In the genomic region with DNA sequence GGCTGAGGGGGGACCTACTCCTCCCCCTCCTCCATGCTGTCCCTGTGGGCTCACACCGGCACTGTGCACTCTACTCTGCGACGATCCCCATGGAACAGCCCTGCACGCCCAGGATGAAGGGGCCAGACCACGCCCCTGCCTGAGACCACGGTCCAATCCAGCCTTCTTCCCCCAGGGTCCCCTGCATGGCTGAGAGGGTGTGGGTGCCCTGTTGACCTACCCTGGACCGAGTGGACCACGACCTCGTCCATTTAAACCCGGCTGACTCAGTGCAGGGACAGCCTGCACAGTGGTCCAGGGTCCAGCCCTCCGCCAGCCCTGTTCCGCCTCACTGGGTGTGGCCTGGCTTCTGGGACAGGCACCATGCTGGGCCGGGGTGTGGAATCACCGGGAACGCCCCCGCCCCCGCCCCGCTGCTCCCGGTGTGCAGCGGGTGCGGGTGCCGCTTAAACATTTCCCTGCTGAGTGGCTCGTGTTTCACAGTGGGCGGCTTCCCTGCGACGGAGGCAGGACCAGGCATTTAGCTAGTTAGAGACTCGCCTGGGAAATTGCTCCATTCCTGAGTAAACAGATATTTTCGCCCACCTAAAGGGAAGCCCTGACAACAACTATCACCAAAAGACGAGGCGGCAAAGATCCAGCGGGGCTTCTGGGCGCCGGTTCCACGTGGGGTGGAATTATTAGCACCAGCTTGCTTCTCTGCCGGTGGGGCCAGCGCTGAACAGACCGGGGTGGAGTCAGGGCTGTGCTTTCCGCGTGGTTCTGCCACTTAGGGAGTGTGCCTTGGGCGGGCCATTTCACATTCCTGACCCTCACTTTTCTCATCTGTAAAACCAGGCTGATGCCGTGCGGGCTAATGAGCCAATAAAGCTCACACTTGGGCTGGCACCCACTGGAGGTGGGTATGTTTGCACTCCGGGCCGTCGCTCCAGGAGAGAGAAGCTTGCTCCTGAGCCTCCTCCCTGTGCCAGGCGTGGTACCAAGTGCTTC, we compare ENCODE assay signal across 9 cellular contexts. TPM values are rescaled to one million over a fixed set of nuclear protein-coding genes. Genes with fewer than 3 reads are reported as not detected.
DNase-seq lines count a peak whose midpoint lies in the region; ATAC-seq, FAIRE-seq and TF ChIP-seq lines count a peak whose summit lies in the region.
"Had no signal": no experiment of that assay in that cellular context is flagged by ENCODE, and none has a peak within 500 bp of the region (broad histone marks: within the 10 kb centered on the region; RNA-seq: fewer than 3 reads in every experiment).

No MANE protein-coding gene starts in this region.

- no peak overlapping the region for H3K27ac ChIP-seq in BLaER1 treated with 17β-estradiol and CSF1 and Interleukin-3, amounts not matched to agents 10 nM and 100 nM
- H3K27ac ChIP-seq in CD8-positive, alpha-beta memory T cell (ENCODE audit: low read depth, low read length), result no peak overlapping the region

- POLR2A ChIA-PET in CD8-positive, alpha-beta memory T cell (lab: Charles Lee), result no interaction called here

- no peak overlapping the region for H3K9ac ChIP-seq in BLaER1 treated with 17β-estradiol and CSF1 and Interleukin-3, amounts not matched to agents 10 nM and 100 nM
- no peak overlapping the region for H3K9ac ChIP-seq in adipocyte (ENCODE audit: low read length)

- peaks cover 8 to 37% (median 21%) of the 10 kb centered on the region in 11 experiments; a peak in 15 of 22 replicates for H3K27me3 ChIP-seq in BLaER1 treated with 17β-estradiol and CSF1 and Interleukin-3, amounts not matched to agents 10 nM and 100 nM
- peaks cover 51% of the 10 kb centered on the region for H3K27me3 ChIP-seq in adipocyte (replicated peaks; ENCODE audit: control insufficient read depth, insufficient read depth, low read length)
- peaks cover 5% of the 10 kb centered on the region for H3K27me3 ChIP-seq in CD8-positive, alpha-beta memory T cell (ENCODE audit: insufficient read depth, low read length, poor library complexity, severe bottlenecking)

- no peaks in the 10 kb centered on the region for H3K9me3 Mint-ChIP-seq in CD8-positive, alpha-beta memory T cell

- peaks cover 5 to 35% (median 18%) of the 10 kb centered on the region in 10 experiments; a peak in 15 of 20 replicates for H3K4me1 ChIP-seq in BLaER1 treated with 17β-estradiol and CSF1 and Interleukin-3, amounts not matched to agents 10 nM and 100 nM
- peaks cover 13% of the 10 kb centered on the region for H3K4me1 ChIP-seq in adipocyte (ENCODE audit: control insufficient read depth, insufficient read depth, low read length)
- peaks cover 36% of the 10 kb centered on the region for H3K4me1 ChIP-seq in CD8-positive, alpha-beta memory T cell (ENCODE audit: insufficient read depth, low read length)

- intact Hi-C loops in left colon (cut with DNase I, micrococcal nuclease), result no loop called here

- peak overlapping the region in 7 of 11 experiments; percentile 4 to 21 (median 13); a peak in 6 of 22 replicates for H3K4me2 ChIP-seq in BLaER1 treated with 17β-estradiol and CSF1 and Interleukin-3, amounts not matched to agents 10 nM and 100 nM

- ATAC-seq in left colon (peak; percentile 96), SK-N-SH treated with all-trans-retinoic acid at 6 μM for 48 hours (no peak), GM21529 (IDR thresholded peaks at IDR 0.05; ENCODE audit: unreplicated experiment) (no peak)

- no peaks in the 10 kb centered on the region for H3K9me3 ChIP-seq in BLaER1 treated with 17β-estradiol and CSF1 and Interleukin-3, amounts not matched to agents 10 nM and 100 nM (replicated peaks in 1 of 11)
- H3K9me3 ChIP-seq in adipocyte (ENCODE audit: control insufficient read depth, low read length), result no peaks in the 10 kb centered on the region
- no peaks in the 10 kb centered on the region for H3K9me3 ChIP-seq in CD8-positive, alpha-beta memory T cell (ENCODE audit: low read length)

- H3K4me1 Mint-ChIP-seq in CD8-positive, alpha-beta memory T cell, result peaks cover 0 to 18% (median 3%) of the 10 kb centered on the region in 3 donors

- FAIRE-seq in HTR-8/SVneo (lab: Jason Lieb, UNC), result no peak
- no peak for FAIRE-seq in GM19239 (lab: Jason Lieb, UNC)
- FAIRE-seq: colon had no signal

- DNase-seq in HTR-8/SVneo (ENCODE audit: insufficient read length, low spot score) (peak; percentile 24), adipocyte (ENCODE audit: low read depth) (peak; percentile 59), left colon (peak; percentile 41 to 52), GM19239 (ENCODE audit: insufficient read length, low spot score) (no peak)
- no peak for DNase-seq in CD8-positive, alpha-beta memory T cell

- no peaks in the 10 kb centered on the region for H3K36me3 Mint-ChIP-seq in CD8-positive, alpha-beta memory T cell

- H3K36me3 ChIP-seq in BLaER1 treated with 17β-estradiol and CSF1 and Interleukin-3, amounts not matched to agents 10 nM and 100 nM, result no peaks in the 10 kb centered on the region
- H3K36me3 ChIP-seq in adipocyte (ENCODE audit: control insufficient read depth, insufficient read depth, low read length, severe bottlenecking), result no peaks in the 10 kb centered on the region
- H3K36me3 ChIP-seq in CD8-positive, alpha-beta memory T cell (ENCODE audit: insufficient read depth, low read length), result no peaks in the 10 kb centered on the region

- H4K20me1 ChIP-seq in BLaER1 treated with 17β-estradiol and CSF1 and Interleukin-3, amounts not matched to agents 10 nM and 100 nM, result peaks cover 0 to 47% (median 0%) of the 10 kb centered on the region in 11 experiments; a peak in 5 of 22 replicates

- peak overlapping the region in 1 of 7 donors; percentile 61 for H3K4me3 Mint-ChIP-seq in CD8-positive, alpha-beta memory T cell

- H3K4me3 ChIP-seq in BLaER1 treated with 17β-estradiol and CSF1 and Interleukin-3, amounts not matched to agents 10 nM and 100 nM, result no peak overlapping the region
- H3K4me3 ChIP-seq in adipocyte (ENCODE audit: low read length), result peak overlapping the region; percentile 51
- H3K4me3 ChIP-seq in CD8-positive, alpha-beta memory T cell (ENCODE audit: low read length), result no peak overlapping the region

- CTCF ChIA-PET in CD8-positive, alpha-beta memory T cell (lab: Charles Lee), result interaction anchor here (1.0 kb wide), 1 partner anchor 25 kb away, joined by 3 read pairs; no protein-coding TSS in a partner anchor

- H3K27me3 Mint-ChIP-seq in CD8-positive, alpha-beta memory T cell, result peaks cover 22 to 39% of the 10 kb centered on the region in 2 donors

- no peak overlapping the region for H3K27ac Mint-ChIP-seq in CD8-positive, alpha-beta memory T cell

TF ChIP-seq in SK-N-SH treated with all-trans-retinoic acid at 6 μM for 48 hours, 23 proteins besides CTCF, POLR2A, EP300 and RAD21 (continues in another document):
- TF ChIP-seq CSDC2 (CRISPR knock-in tag; IDR thresholded peaks at IDR 0.05) (no peak), ZNF8 (CRISPR knock-in tag; IDR thresholded peaks at IDR 0.05) (no peak), ZFP30 (CRISPR knock-in tag; IDR thresholded peaks at IDR 0.05) (no peak), BACH2 (CRISPR knock-in tag; IDR thresholded peaks at IDR 0.05; ENCODE audit: borderline replicate concordance) (no peak), TOX (CRISPR knock-in tag; IDR thresholded peaks at IDR 0.05; ENCODE audit: borderline replicate concordance) (no peak), PPARA (CRISPR knock-in tag; IDR thresholded peaks at IDR 0.05; ENCODE audit: borderline replicate concordance) (no peak), OSR1 (CRISPR knock-in tag; IDR thresholded peaks at IDR 0.05) (no peak), SNAI2 (CRISPR knock-in tag; IDR thresholded peaks at IDR 0.05) (no peak), ZNF565 (CRISPR knock-in tag; conservative IDR thresholded peaks at IDR 0.05; ENCODE audit: low read depth) (no peak), POU6F1 (CRISPR knock-in tag; IDR thresholded peaks at IDR 0.05; ENCODE audit: borderline replicate concordance, low read depth) (no peak), ISL1 (CRISPR knock-in tag; IDR thresholded peaks at IDR 0.05) (no peak), ZC3H10 (CRISPR knock-in tag; IDR thresholded peaks at IDR 0.05) (no peak)
- TF ChIP-seq, protein P1, sequence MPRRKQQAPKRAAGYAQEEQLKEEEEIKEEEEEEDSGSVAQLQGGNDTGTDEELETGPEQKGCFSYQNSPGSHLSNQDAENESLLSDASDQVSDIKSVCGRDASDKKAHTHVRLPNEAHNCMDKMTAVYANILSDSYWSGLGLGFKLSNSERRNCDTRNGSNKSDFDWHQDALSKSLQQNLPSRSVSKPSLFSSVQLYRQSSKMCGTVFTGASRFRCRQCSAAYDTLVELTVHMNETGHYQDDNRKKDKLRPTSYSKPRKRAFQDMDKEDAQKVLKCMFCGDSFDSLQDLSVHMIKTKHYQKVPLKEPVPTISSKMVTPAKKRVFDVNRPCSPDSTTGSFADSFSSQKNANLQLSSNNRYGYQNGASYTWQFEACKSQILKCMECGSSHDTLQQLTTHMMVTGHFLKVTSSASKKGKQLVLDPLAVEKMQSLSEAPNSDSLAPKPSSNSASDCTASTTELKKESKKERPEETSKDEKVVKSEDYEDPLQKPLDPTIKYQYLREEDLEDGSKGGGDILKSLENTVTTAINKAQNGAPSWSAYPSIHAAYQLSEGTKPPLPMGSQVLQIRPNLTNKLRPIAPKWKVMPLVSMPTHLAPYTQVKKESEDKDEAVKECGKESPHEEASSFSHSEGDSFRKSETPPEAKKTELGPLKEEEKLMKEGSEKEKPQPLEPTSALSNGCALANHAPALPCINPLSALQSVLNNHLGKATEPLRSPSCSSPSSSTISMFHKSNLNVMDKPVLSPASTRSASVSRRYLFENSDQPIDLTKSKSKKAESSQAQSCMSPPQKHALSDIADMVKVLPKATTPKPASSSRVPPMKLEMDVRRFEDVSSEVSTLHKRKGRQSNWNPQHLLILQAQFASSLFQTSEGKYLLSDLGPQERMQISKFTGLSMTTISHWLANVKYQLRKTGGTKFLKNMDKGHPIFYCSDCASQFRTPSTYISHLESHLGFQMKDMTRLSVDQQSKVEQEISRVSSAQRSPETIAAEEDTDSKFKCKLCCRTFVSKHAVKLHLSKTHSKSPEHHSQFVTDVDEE (CRISPR knock-in tag; IDR thresholded peaks at IDR 0.05), result no peak

RNA-seq across cellular contexts. Expression of gene DBH, which starts 22.6 kb away (rescaled TPM):
- total RNA-seq in left colon, result not detected
- total RNA-seq in CD8-positive, alpha-beta memory T cell, result not detected
- polyA plus RNA-seq in CD8-positive, alpha-beta memory T cell, result not detected

RNA-seq across cellular contexts. Expression of gene FAM163B, which starts 49.5 kb away (rescaled TPM):
- 1 to 10 TPM in 1 of 2 donors, under 1 TPM in 1; 0.27 to 1.2 TPM for total RNA-seq in left colon
- not detected for total RNA-seq in CD8-positive, alpha-beta memory T cell
- polyA plus RNA-seq in CD8-positive, alpha-beta memory T cell, result not detected

Comparison
In these comparisons a context has a peak if more than half of its experiments do, and no peak if none do; other contexts are left out.
1. DNase-seq: peak in HTR-8/SVneo (single experiment), adipocyte (single experiment) and left colon (2 of 2); none in CD8-positive, alpha-beta memory T cell (0 of 5) and GM19239 (single experiment).